In the genomic region with DNA sequence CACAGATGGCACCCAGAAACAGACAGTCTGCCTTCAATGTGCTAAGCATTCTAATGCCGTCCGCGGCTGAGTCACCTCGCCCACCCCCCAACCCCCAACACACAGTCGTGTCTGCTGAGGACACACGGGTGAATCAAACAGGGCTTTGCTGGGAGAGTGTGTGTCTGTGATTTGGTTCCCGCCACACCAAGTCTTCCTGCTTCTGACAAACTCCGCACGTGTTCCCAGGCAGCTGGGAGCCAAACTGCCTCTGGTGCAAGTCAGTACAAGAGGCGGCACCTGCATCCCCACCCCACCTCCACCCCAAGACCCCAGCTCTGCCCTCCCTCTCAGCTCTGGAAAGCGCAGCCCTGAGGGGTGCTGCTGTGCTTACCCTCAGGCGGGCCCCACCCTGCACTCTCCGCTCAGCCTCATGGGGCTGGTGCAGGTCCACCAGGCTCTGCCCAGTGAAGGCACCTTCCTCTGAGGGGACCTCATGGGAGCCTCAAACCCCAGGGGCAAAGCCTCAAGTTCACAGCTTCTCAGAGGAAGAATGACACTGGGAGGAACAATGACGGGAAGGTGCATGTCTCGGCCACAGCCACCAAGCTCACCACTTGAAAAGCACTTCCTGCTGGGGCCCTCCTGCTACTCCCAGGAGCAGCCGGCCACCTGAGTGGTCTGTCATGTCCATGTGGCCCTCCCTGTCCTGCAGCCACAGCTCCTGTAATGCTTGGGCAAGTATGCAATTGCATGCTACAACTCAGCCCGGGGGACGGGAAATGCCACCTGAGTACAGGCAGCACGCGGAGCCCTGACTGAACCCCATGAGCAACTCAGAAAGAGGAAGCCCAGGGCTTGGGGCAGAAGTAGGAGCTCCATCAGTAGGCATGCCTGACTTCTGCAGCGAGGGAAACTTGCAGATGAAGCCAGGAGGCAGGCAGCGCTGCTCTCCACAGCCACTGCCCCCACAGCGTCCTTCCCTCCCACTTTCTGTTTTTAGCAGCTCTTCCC, we compare ENCODE assay signal across 8 cellular contexts. TPM values are rescaled to one million over a fixed set of nuclear protein-coding genes. Genes with fewer than 3 reads are reported as not detected.
DNase-seq lines count a peak whose midpoint lies in the region; ATAC-seq, FAIRE-seq and TF ChIP-seq lines count a peak whose summit lies in the region.

No MANE protein-coding gene starts in this region.

- intact Hi-C loops in activated naive CD4-positive, alpha-beta T cell treated with anti-CD3 and anti-CD28 coated beads for 36 hours (cut with micrococcal nuclease), result loop anchor here (1.0 to 5.0 kb wide), 5 partner anchors 41 to 510 kb away; a partner anchor contains a TSS
- intact Hi-C loops in left ventricle myocardium superior (cut with micrococcal nuclease), result no loop called here

- CTCF ChIA-PET in activated naive CD4-positive, alpha-beta T cell treated with anti-CD3 and anti-CD28 coated beads for 36 hours (lab: Charles Lee), result interaction anchor here (0.7 to 1.5 kb wide), 7 partner anchors 15 to 127 kb away, joined by 3 to 5 read pairs (median 4); no protein-coding TSS in a partner anchor

- peak; percentile 56 for ATAC-seq in left ventricle myocardium superior
- no peak for ATAC-seq in HG02884 (IDR thresholded peaks at IDR 0.05; ENCODE audit: unreplicated experiment)
- ATAC-seq in HG02973 (IDR thresholded peaks at IDR 0.05; ENCODE audit: unreplicated experiment), result no peak

- no peaks in the 10 kb centered on the region for H3K27me3 Mint-ChIP-seq in activated naive CD4-positive, alpha-beta T cell treated with anti-CD3 and anti-CD28 coated beads for 36 hours (ENCODE audit: low read depth)

- peak; percentile 46 for FAIRE-seq in GM12892 (lab: Jason Lieb, UNC)

- H3K27ac Mint-ChIP-seq in activated naive CD4-positive, alpha-beta T cell treated with anti-CD3 and anti-CD28 coated beads for 36 hours, result peak overlapping the region; percentile 82

- peaks cover 3% of the 10 kb centered on the region for H3K36me3 Mint-ChIP-seq in activated naive CD4-positive, alpha-beta T cell treated with anti-CD3 and anti-CD28 coated beads for 36 hours (ENCODE audit: low read depth)

- peak; percentile 59 for TF ChIP-seq POLR2A in GM12892 (IDR thresholded peaks at IDR 0.05; ENCODE audit: low read depth, low read length)

- H3K4me3 Mint-ChIP-seq in activated naive CD4-positive, alpha-beta T cell treated with anti-CD3 and anti-CD28 coated beads for 36 hours, result peak overlapping the region; percentile 79

- peaks cover 80% of the 10 kb centered on the region for H3K4me1 Mint-ChIP-seq in activated naive CD4-positive, alpha-beta T cell treated with anti-CD3 and anti-CD28 coated beads for 36 hours (ENCODE audit: low read depth)

- DNase-seq in GM12892 (ENCODE audit: insufficient read length), result no peak
- peak; percentile 78 for DNase-seq in RPMI8226
- peak; percentile 84 for DNase-seq in activated naive CD4-positive, alpha-beta T cell treated with anti-CD3 and anti-CD28 coated beads for 36 hours
- peak; percentile 51 for DNase-seq in left ventricle myocardium superior
- DNase-seq in stimulated activated CD4-positive, alpha-beta T cell treated with anti-CD3 and anti-CD28 coated beads, TNF-alpha, amount 100 ng/mL, for 1 hour (ENCODE audit: low read depth in 3 of 3, low spot score in 1 of 3), result peak in 2 of 3 donors; percentile 31 to 35
- no peak for DNase-seq in epidermal melanocyte (ENCODE audit: insufficient read length, low spot score)

- H3K9me3 Mint-ChIP-seq in activated naive CD4-positive, alpha-beta T cell treated with anti-CD3 and anti-CD28 coated beads for 36 hours, result no peaks in the 10 kb centered on the region

RNA-seq across cellular contexts. Expression of a gene that starts 15.1 kb away (rescaled TPM):
- polyA plus RNA-seq in GM12892 (2012; ENCODE audit: missing spikeins), result 26.7 TPM
- 10 to 100 TPM; 21.7 to 22.1 TPM for total RNA-seq in activated naive CD4-positive, alpha-beta T cell treated with anti-CD3 and anti-CD28 coated beads for 36 hours
- total RNA-seq in left ventricle myocardium superior, result 22.9 TPM

RNA-seq across cellular contexts. Expression of a gene that starts 40.7 kb away (rescaled TPM):
- 4.6 TPM for polyA plus RNA-seq in GM12892 (2012; ENCODE audit: missing spikeins)
- 10 to 100 TPM; 11.3 to 11.9 TPM for total RNA-seq in activated naive CD4-positive, alpha-beta T cell treated with anti-CD3 and anti-CD28 coated beads for 36 hours
- total RNA-seq in left ventricle myocardium superior, result 4.9 TPM

RNA-seq across cellular contexts. Expression of a gene that starts 45.1 kb away (rescaled TPM):
- 11.0 TPM for polyA plus RNA-seq in GM12892 (2012; ENCODE audit: missing spikeins)
- 10 to 100 TPM; 54.4 to 54.7 TPM for total RNA-seq in activated naive CD4-positive, alpha-beta T cell treated with anti-CD3 and anti-CD28 coated beads for 36 hours
- 19.1 TPM for total RNA-seq in left ventricle myocardium superior

Comparison
In these comparisons a context has a peak if more than half of its experiments do, and no peak if none do; other contexts are left out.
1. DNase-seq: peak in RPMI8226 (single experiment), activated naive CD4-positive, alpha-beta T cell treated with anti-CD3 and anti-CD28 coated beads for 36 hours (single experiment), left ventricle myocardium superior (single experiment) and stimulated activated CD4-positive, alpha-beta T cell treated with anti-CD3 and anti-CD28 coated beads, TNF-alpha, amount 100 ng/mL, for 1 hour (2 of 3); none in GM12892 (single experiment) and epidermal melanocyte (single experiment).